1 cellular context compared by ENCODE assay signal in genomic region chr11:87046824-87047223, GRCh38.
TF ChIP-seq lines count a peak whose summit lies in the region.

No MANE protein-coding gene starts in this region.

TF ChIP-seq in WTC11, 78 proteins besides CTCF, POLR2A, EP300 and RAD21 (continued from another document):
- TF ChIP-seq ZBTB21 (CRISPR knock-in tag; IDR thresholded peaks at IDR 0.05; ENCODE audit: borderline replicate concordance) (no peak), GRHL2 (CRISPR knock-in tag; IDR thresholded peaks at IDR 0.05; ENCODE audit: insufficient replicate concordance, severe bottlenecking) (no peak), ZNF263 (CRISPR knock-in tag; IDR thresholded peaks at IDR 0.05; ENCODE audit: low read depth) (no peak), TEAD1 (CRISPR knock-in tag; IDR thresholded peaks at IDR 0.05) (no peak), SMAD4 (CRISPR knock-in tag; IDR thresholded peaks at IDR 0.05) (no peak)
- TF ChIP-seq, protein P1, sequence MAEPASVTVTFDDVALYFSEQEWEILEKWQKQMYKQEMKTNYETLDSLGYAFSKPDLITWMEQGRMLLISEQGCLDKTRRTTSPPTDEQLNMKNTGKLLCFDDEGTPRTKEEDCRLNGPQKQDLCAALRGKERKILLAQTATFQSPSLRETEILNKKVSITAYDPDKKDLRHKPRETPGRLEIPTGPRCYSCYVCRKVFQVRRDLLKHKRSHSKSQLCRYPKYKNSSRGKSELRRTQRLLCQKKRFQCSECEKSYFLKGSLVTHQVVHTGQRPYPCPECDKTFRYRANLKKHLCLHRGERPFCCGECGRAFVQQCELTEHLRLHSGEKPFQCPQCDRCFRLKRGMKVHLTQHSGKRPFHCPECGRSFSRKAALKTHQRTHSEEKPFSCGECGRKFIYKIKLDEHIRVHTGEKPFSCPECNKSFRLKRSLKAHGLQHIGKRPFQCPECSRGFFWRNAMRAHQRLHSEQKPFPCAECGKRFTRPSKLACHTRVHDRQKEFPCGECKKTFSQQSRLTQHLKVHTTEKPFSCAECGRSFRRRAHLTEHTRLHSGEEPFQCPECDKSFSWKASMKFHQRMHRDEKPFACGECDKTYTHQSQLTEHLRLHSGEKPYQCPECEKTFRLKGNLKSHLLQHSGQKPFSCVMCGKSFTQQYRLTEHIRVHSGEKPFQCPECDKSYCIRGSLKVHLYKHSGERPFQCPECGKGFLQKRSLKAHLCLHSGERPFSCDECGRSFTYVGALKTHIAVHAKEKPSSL (CRISPR knock-in tag; conservative IDR thresholded peaks at IDR 0.05): no peak
